2 cellular contexts compared by ENCODE assay signal in the genomic region with DNA sequence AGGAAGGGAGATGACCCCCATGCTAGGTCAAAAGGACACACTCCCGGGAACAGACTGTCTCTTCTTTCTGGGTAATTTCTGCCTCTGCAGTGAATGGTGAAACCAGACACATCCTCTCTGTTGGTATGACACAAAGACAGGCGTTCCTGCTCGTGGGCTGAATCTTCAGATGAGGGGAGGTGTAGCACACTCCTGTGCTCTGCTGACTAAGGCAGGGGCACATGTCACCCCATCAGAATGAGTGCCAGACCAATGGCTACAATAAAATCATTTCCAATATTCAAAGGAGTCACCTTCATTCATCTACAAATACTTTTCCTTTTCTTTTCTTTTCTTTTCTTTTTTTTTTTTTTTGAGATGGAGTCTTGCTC. TPM values are rescaled to one million over a fixed set of nuclear protein-coding genes. Genes with fewer than 3 reads are reported as not detected.
"Had no signal": no experiment of that assay in that cellular context is flagged by ENCODE, and none has a peak within 500 bp of the region (broad histone marks: within the 10 kb centered on the region; RNA-seq: fewer than 3 reads in every experiment).

No MANE protein-coding gene starts in this region.

RNA-seq across cellular contexts. Expression of a gene that starts 24.2 kb away (rescaled TPM):
- total RNA-seq: G401, GM12878 had no signal
